In the genomic region with DNA sequence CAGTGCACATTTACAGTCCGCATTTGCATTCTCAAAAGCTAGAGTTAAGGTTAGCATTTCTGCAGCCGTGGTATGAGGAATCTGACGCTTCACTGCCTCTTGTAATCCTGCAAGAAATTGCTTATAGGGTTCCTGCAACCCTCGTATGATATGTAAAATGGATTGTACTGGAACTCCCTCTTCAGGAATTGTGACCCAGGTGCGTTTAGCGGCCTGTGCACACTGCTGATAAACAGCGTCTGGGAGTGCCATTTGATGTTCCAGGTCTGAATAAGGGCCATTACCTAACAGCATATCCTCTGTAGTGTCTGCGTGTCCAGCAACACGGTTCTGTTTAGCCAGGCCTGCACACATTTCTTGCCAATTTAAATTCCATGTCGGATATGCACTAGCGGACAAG, we compare ENCODE assay signal across 14 cellular contexts.
"Had no signal": no experiment of that assay in that cellular context is flagged by ENCODE, and none has a peak within 500 bp of the region (broad histone marks: within the 10 kb centered on the region; RNA-seq: fewer than 3 reads in every experiment).

No MANE protein-coding gene starts in this region.

- H3K27ac Mint-ChIP-seq: activated CD4-positive, alpha-beta memory T cell treated with anti-CD3 and anti-CD28 coated beads, Interleukin-2, amount 10 ng/mL, durations not matched to agents 7 days and 5 days; activated CD4-positive, alpha-beta T cell treated with anti-CD3 and anti-CD28 coated beads for 36 hours; activated naive CD8-positive, alpha-beta T cell treated with anti-CD3 and anti-CD28 coated beads, Interleukin-2, amount 10 ng/mL, durations not matched to agents 7 days and 5 days; activated T-cell treated with anti-CD3 and anti-CD28 coated beads, Interleukin-2, amount 50 U/mL, for 72 hours had no signal

- H3K9me3 ChIP-seq: lower lobe of right lung had no signal

- H3K4me1 ChIP-seq: lower lobe of right lung, tibial artery had no signal

- H3K27me3 Mint-ChIP-seq: activated CD4-positive, alpha-beta memory T cell treated with anti-CD3 and anti-CD28 coated beads, Interleukin-2, amount 10 ng/mL, durations not matched to agents 7 days and 5 days; activated CD4-positive, alpha-beta T cell treated with anti-CD3 and anti-CD28 coated beads for 36 hours; activated naive CD8-positive, alpha-beta T cell treated with anti-CD3 and anti-CD28 coated beads, Interleukin-2, amount 10 ng/mL, durations not matched to agents 7 days and 5 days; naive B cell had no signal

- H3K4me3 Mint-ChIP-seq: activated CD4-positive, alpha-beta memory T cell treated with anti-CD3 and anti-CD28 coated beads, Interleukin-2, amount 10 ng/mL, durations not matched to agents 7 days and 5 days; activated CD4-positive, alpha-beta T cell treated with anti-CD3 and anti-CD28 coated beads for 36 hours; activated naive CD8-positive, alpha-beta T cell treated with anti-CD3 and anti-CD28 coated beads, Interleukin-2, amount 10 ng/mL, durations not matched to agents 7 days and 5 days; activated T-cell treated with anti-CD3 and anti-CD28 coated beads, Interleukin-2, amount 50 U/mL, for 72 hours; naive B cell had no signal

- H3K4me3 ChIP-seq: lower lobe of right lung, tibial artery had no signal

- H3K36me3 ChIP-seq: lower lobe of right lung, tibial artery had no signal

- DNase-seq: activated CD4-positive, alpha-beta memory T cell treated with anti-CD3 and anti-CD28 coated beads, Interleukin-2, amount 10 ng/mL, durations not matched to agents 7 days and 5 days; activated CD4-positive, alpha-beta T cell treated with anti-CD3 and anti-CD28 coated beads for 36 hours; activated naive CD8-positive, alpha-beta T cell treated with anti-CD3 and anti-CD28 coated beads, Interleukin-2, amount 10 ng/mL, durations not matched to agents 7 days and 5 days; activated T-cell treated with anti-CD3 and anti-CD28 coated beads, Interleukin-2, amount 50 U/mL, for 72 hours; anterior cingulate cortex; cerebellar nuclear complex; dermis blood vessel endothelial cell; erythroblast; hippocampal formation; lower lobe of right lung; naive B cell; stimulated activated CD4-positive, alpha-beta T cell treated with anti-CD3 and anti-CD28 coated beads, Interleukin-15, amount 100 ng/mL, for 24 hours; T1000; tibial artery had no signal

- H3K27ac ChIP-seq: lower lobe of right lung, tibial artery had no signal

- ATAC-seq: activated CD4-positive, alpha-beta T cell treated with anti-CD3 and anti-CD28 coated beads for 36 hours; activated T-cell treated with anti-CD3 and anti-CD28 coated beads, Interleukin-2, amount 50 U/mL, for 72 hours; lower lobe of right lung had no signal

- H3K27me3 ChIP-seq: tibial artery had no signal
